ENCODE assay signal across 39 cellular contexts in the genomic region with DNA sequence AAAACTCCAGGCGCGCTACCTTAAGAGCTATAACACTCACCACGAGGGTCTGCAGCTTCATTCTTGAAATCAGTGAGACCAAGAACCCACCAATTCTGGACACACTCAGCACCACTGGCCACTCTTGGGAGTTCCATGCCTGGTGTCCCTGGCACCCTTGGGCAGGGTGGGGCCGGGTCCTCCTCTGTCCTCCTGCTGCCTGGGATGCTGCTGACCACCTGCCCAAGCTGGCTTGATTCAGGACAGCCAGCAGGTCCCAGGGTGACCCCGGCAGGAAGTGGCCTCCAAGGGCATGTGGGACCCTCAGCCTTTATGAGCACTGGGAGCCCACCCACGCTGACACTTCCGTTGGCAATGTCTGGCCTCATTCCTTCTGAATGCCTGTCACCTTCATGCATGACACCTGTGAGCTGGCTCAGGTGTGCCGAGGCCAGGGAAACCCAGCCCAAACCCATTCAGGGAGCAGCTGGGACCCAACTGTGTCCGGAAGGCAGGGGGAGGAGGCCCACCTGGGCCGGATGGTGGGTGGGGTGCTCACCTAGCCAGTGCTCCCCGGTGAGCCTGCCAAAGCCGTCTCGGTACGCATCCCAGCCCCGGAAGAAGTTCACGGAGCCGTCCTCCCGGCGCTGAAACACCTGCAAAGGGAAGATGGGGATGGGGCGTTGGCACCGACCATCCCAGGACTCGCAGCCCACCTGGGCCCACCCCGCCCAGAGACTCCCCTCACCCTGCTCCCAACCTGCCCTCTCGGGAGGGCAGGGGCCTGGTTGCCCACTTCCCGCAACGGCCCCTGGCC. TPM values are rescaled to one million over a fixed set of nuclear protein-coding genes. Genes with fewer than 3 reads are reported as not detected.
"Had no signal": no experiment of that assay in that cellular context is flagged by ENCODE, and none has a peak within 500 bp of the region (broad histone marks: within the 10 kb centered on the region; RNA-seq: fewer than 3 reads in every experiment).

No MANE protein-coding gene starts in this region.

- H3K4me3 ChIP-seq: colonic mucosa, esophagus squamous epithelium, heart right ventricle, left lung, ovary, psoas muscle, sigmoid colon, testis, tibial artery, upper lobe of right lung, uterus had no signal

- H3K9me3 ChIP-seq: colonic mucosa, esophagus squamous epithelium, heart right ventricle, left lung, ovary, psoas muscle, sigmoid colon, testis, tibial artery, upper lobe of right lung, uterus had no signal

- H3K27me3 ChIP-seq: colonic mucosa, ovary, sigmoid colon, testis, upper lobe of right lung, uterus had no signal

- H3K4me1 ChIP-seq: colonic mucosa, heart right ventricle, left lung, psoas muscle, testis, upper lobe of right lung, uterus had no signal

- H3K36me3 Mint-ChIP-seq: naive thymus-derived CD4-positive, alpha-beta T cell; stimulated activated effector memory CD8-positive, alpha-beta T cell treated with anti-CD3 and anti-CD28 coated beads, Interleukin-12 subunit alpha, Interleukin-12 subunit beta, amount 100 ng/mL, for 72 hours had no signal

- H3K4me1 Mint-ChIP-seq: endodermal cell; stimulated activated effector memory CD8-positive, alpha-beta T cell treated with anti-CD3 and anti-CD28 coated beads, Interleukin-12 subunit alpha, Interleukin-12 subunit beta, amount 100 ng/mL, for 72 hours had no signal

- FAIRE-seq: endothelial cell of umbilical vein, islet of Langerhans had no signal

- H3K27ac ChIP-seq: colonic mucosa, esophagus squamous epithelium, heart right ventricle, left lung, ovary, psoas muscle, sigmoid colon, testis, tibial artery, upper lobe of right lung, uterus had no signal

- DNase-seq: colonic mucosa; effector CD8-positive, alpha-beta T cell; endodermal cell; esophagus squamous epithelium; foreskin melanocyte; glutamatergic neuron; heart right ventricle; hippocampal formation; left cardiac atrium; left lung; mesendoderm; midbrain; naive thymus-derived CD4-positive, alpha-beta T cell; occipital lobe; ovary; posterior cingulate gyrus; psoas muscle; right cardiac atrium; sigmoid colon; stimulated activated CD4-positive, alpha-beta T cell treated with anti-CD3 and anti-CD28 coated beads, Interleukin-2, amount 100 ng/mL, for 24 hours; stimulated activated CD4-positive, alpha-beta T cell treated with anti-CD3 and anti-CD28 coated beads, Interleukin-4, amount 100 ng/mL, for 24 hours; stimulated activated naive CD8-positive, alpha-beta T cell treated with anti-CD3 and anti-CD28 coated beads, Interleukin-15, Interleukin-2, amounts not matched to agents 100 U/mL and 50 U/mL, for 24 hours; substantia nigra; testis; tibial artery; upper lobe of right lung; uterus had no signal

- ATAC-seq: heart right ventricle; left cardiac atrium; left lung; naive thymus-derived CD4-positive, alpha-beta T cell; psoas muscle; right cardiac atrium; stimulated activated effector memory CD8-positive, alpha-beta T cell treated with anti-CD3 and anti-CD28 coated beads, Interleukin-12 subunit alpha, Interleukin-12 subunit beta, amount 100 ng/mL, for 72 hours; stimulated activated naive CD8-positive, alpha-beta T cell treated with anti-CD3 and anti-CD28 coated beads, Interleukin-15, Interleukin-2, amounts not matched to agents 100 U/mL and 50 U/mL, for 24 hours; upper lobe of right lung had no signal

- H3K36me3 ChIP-seq: colonic mucosa, esophagus squamous epithelium, heart right ventricle, left lung, ovary, sigmoid colon, tibial artery, upper lobe of right lung, uterus had no signal

- H3K9me3 Mint-ChIP-seq: dendritic cell treated with granulocyte-macrophage colony-stimulating factor and Interleukin-4, amounts not matched to agents 40 ng/mL and 50 ng/mL, for 4 days; naive thymus-derived CD4-positive, alpha-beta T cell; nephron; stimulated activated effector memory CD8-positive, alpha-beta T cell treated with anti-CD3 and anti-CD28 coated beads, Interleukin-12 subunit alpha, Interleukin-12 subunit beta, amount 100 ng/mL, for 72 hours had no signal

- H3K4me3 Mint-ChIP-seq: dendritic cell treated with granulocyte-macrophage colony-stimulating factor and Interleukin-4, amounts not matched to agents 40 ng/mL and 50 ng/mL, for 4 days; endodermal cell; naive thymus-derived CD4-positive, alpha-beta T cell; nephron; stimulated activated effector memory CD8-positive, alpha-beta T cell treated with anti-CD3 and anti-CD28 coated beads, Interleukin-12 subunit alpha, Interleukin-12 subunit beta, amount 100 ng/mL, for 72 hours had no signal

- H3K27ac Mint-ChIP-seq: dendritic cell treated with granulocyte-macrophage colony-stimulating factor and Interleukin-4, amounts not matched to agents 40 ng/mL and 50 ng/mL, for 4 days; naive thymus-derived CD4-positive, alpha-beta T cell; nephron; stimulated activated effector memory CD8-positive, alpha-beta T cell treated with anti-CD3 and anti-CD28 coated beads, Interleukin-12 subunit alpha, Interleukin-12 subunit beta, amount 100 ng/mL, for 72 hours had no signal

RNA-seq across cellular contexts. Expression of a gene that starts 14.8 kb away (rescaled TPM):
- total RNA-seq: endodermal cell; endothelial cell of umbilical vein; epithelial cell of proximal tubule; heart right ventricle; kidney epithelial cell; left cardiac atrium; lower leg skin; lung microvascular endothelial cell; mucosa of gallbladder; naive thymus-derived CD4-positive, alpha-beta T cell; occipital lobe; ovary; psoas muscle; renal cortical epithelial cell; right cardiac atrium; sigmoid colon; skeletal muscle tissue; upper lobe of right lung; uterus had no signal
- polyA plus RNA-seq: endothelial cell of umbilical vein; naive thymus-derived CD4-positive, alpha-beta T cell; ovary had no signal

RNA-seq across cellular contexts. Expression of a gene that starts 27.6 kb away (rescaled TPM):
- total RNA-seq: endothelial cell of umbilical vein; esophagus squamous epithelium; lung microvascular endothelial cell; naive thymus-derived CD4-positive, alpha-beta T cell; psoas muscle; skeletal muscle tissue had no signal
- polyA plus RNA-seq: naive thymus-derived CD4-positive, alpha-beta T cell had no signal
